Comparison of ENCODE assay signal across 35 cellular contexts in the genomic region with DNA sequence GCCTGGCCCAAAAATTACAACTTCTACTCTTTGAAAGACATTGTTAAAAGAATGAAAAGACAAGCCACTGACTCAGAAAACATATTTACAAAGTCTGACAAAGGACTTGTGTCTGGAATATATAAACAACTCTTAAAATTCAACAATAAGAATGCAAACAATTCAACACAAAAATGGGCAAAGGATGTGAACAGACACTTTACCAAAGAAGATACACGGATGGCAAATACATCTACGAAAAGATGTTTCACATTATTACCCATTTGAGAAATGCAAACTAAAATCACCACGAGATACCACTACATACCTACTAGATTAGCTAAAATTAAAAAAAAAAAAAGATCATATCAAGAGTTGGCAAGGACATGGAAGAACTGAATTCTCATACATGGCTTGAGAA.
"Had no signal": no experiment of that assay in that cellular context is flagged by ENCODE, and none has a peak within 500 bp of the region (broad histone marks: within the 10 kb centered on the region; RNA-seq: fewer than 3 reads in every experiment).

No MANE protein-coding gene starts in this region.

- H3K36me3 ChIP-seq: MG63 had no signal

- DNase-seq: Kasumi-1, MG63, MM.1S, MV-4-11, NCI-H1048, NCI-H1092, NCI-H1092 treated with DMSO at 0.1 percent for 48 hours, NCI-H1105, NCI-H1105 treated with DMSO at 0.1 percent for 48 hours, NCI-H1417, NCI-H1417 treated with DMSO at 0.1 percent for 48 hours, NCI-H1436, NCI-H1436 treated with DMSO at 0.1 percent for 48 hours, NCI-H146, NCI-H1694, NCI-H1694 treated with DMSO at 0.1 percent for 48 hours, NCI-H187, NCI-H187 treated with DMSO at 0.1 percent for 48 hours, NCI-H1930, NCI-H2029, NCI-H2029 treated with DMSO at 0.1 percent for 48 hours, NCI-H2081, NCI-H2081 treated with DMSO at 0.1 percent for 48 hours, NCI-H2107, NCI-H2171, NCI-H2171 treated with DMSO at 0.1 percent for 48 hours, NCI-H2227 treated with DMSO at 0.1 percent for 48 hours, NCI-H226, NCI-H345, NCI-H446, NCI-H446 treated with DMSO at 0.1 percent for 48 hours, NCI-H510A, NCI-H510A treated with DMSO at 0.1 percent for 48 hours, NCI-H524, NCI-H524 treated with DMSO at 0.1 percent for 48 hours had no signal

- H3K4me3 ChIP-seq: MG63 had no signal

- H3K27me3 ChIP-seq: MG63 had no signal
